Comparison of ENCODE assay signal across 8 cellular contexts in the genomic region with DNA sequence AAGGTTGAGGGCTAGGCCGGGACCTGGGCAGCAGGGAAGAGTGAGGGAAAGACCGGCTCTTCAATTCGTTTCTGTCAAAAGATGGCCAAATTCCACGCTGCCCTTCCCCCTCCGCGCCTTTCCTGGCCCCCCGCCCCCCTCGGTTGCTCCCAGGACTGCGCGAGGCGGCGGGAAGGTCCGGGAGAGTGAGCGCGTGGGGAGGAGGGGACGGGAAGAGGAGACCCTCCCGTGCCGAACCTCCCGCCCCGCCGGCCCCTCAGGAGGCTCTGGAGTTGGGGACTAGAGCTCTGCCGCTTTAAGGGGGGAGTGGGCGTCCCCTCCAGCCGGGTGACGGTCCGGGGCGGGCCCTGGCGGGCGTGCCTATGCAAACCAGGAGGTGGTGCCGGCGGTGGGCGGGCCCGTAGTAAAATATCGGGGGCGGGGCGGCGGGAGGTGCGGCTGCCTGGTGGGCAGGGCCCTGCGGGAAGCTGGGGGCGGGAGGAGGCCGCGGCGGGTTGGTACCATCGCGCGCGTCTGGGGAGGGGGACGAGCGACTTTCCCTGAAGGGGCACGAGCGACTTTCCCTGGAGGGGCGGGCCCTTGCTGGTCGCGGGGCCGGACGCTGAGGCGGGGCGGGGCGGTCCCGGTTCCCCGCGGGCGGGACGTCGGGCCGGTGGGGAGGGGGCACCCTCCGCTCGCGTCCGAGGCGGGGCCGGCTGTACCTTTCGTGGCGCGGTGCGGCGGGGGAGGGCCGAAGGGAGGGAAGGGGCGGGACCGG. TPM values are rescaled to one million over a fixed set of nuclear protein-coding genes. Genes with fewer than 3 reads are reported as not detected.
DNase-seq lines count a peak whose midpoint lies in the region; ATAC-seq and TF ChIP-seq lines count a peak whose summit lies in the region.

No MANE protein-coding gene starts in this region.

- in situ Hi-C loops in Caki2 (cut with HindIII; ENCODE audit: low pct_unique_long_range_greater_than_20kb, low sequenced_read_pairs) = no loop called here

- H3K27me3 Mint-ChIP-seq in IgD-negative memory B cell = no peaks in the 10 kb centered on the region

- peaks cover 4 to 13% of the 10 kb centered on the region in 2 donors for H3K4me1 ChIP-seq in mucosa of rectum (ENCODE audit: control insufficient read depth in 2 of 2, insufficient read depth in 2 of 2, low read length in 2 of 2)

- peak overlapping the region; percentile 68 to 80 for H3K9ac ChIP-seq in mucosa of rectum (ENCODE audit: low read depth in 1 of 2, low read length in 2 of 2)

- H3K36me3 ChIP-seq in mucosa of rectum (ENCODE audit: control insufficient read depth in 2 of 2, insufficient read depth in 2 of 2, low read length in 2 of 2) = no peaks in the 10 kb centered on the region

- H3K36me3 Mint-ChIP-seq in IgD-negative memory B cell = peaks cover 2% of the 10 kb centered on the region

- peak; percentile 63 for ATAC-seq in GM21576 (IDR thresholded peaks at IDR 0.05; ENCODE audit: unreplicated experiment)

- H3K27ac Mint-ChIP-seq in IgD-negative memory B cell = peak overlapping the region in 2 of 3 donors; percentile 2 to 56

- no peaks in the 10 kb centered on the region for H3K27me3 ChIP-seq in mucosa of rectum (ENCODE audit: control insufficient read depth in 2 of 2, insufficient read depth in 2 of 2, low read length in 2 of 2)

- H3K4me3 ChIP-seq in epithelial cell of proximal tubule (ENCODE audit: low read depth, low read length) = peak overlapping the region; percentile 68
- peak overlapping the region; percentile 85 to 89 for H3K4me3 ChIP-seq in mucosa of rectum (ENCODE audit: low read length in 2 of 2)

- no peaks in the 10 kb centered on the region for H3K9me3 Mint-ChIP-seq in IgD-negative memory B cell

- DNase-seq in Caki2 (ENCODE audit: low read depth) = peak; percentile 89
- DNase-seq in OCI-M2 (lab: John Stamatoyannopoulos, UW; ENCODE audit: unreplicated experiment) = peak; percentile 43
- DNase-seq in activated T-cell treated with anti-CD3 and anti-CD28 coated beads for 48 hours (ENCODE audit: low read depth) = peak; percentile 95
- no peak for DNase-seq in epithelial cell of proximal tubule (ENCODE audit: low read depth)
- DNase-seq in stimulated activated CD8-positive, alpha-beta memory T cell treated with anti-CD3 and anti-CD28 coated beads, Interleukin-4, amount 100 ng/mL, for 24 hours (ENCODE audit: low read depth) = peak; percentile 95

- no peaks in the 10 kb centered on the region for H3K9me3 ChIP-seq in mucosa of rectum (ENCODE audit: control insufficient read depth in 2 of 2, low read length in 2 of 2)

- peak overlapping the region; percentile 75 to 93 (median 89) for H3K4me3 Mint-ChIP-seq in IgD-negative memory B cell

- peak overlapping the region; percentile 77 to 81 for H3K27ac ChIP-seq in mucosa of rectum (ENCODE audit: low read depth in 2 of 2, low read length in 2 of 2)

- no peak for TF ChIP-seq CTCF in epithelial cell of proximal tubule (conservative IDR thresholded peaks at IDR 0.05; ENCODE audit: low read depth, low read length)

- H3K4me1 Mint-ChIP-seq in IgD-negative memory B cell = peaks cover 3 to 15% (median 11%) of the 10 kb centered on the region in 3 donors

RNA-seq across cellular contexts. Expression of gene BCL9, which starts 58.2 kb away (rescaled TPM):
- 4.2 and 4.8 TPM in 2 replicates for total RNA-seq in Caki2 (2014; rRNA removed; shearing (Covaris generic); ENCODE audit: low replicate concordance)
- polyA plus RNA-seq in IgD-negative memory B cell = 1.2 TPM
- total RNA-seq in epithelial cell of proximal tubule = 14.0 and 21.4 TPM in 2 replicates
